19 cellular contexts compared by ENCODE assay signal in genomic region chr3:67876261-67876660, GRCh38.
DNase-seq lines count a peak whose midpoint lies in the region; ATAC-seq and TF ChIP-seq lines count a peak whose summit lies in the region.
"Had no signal": no experiment of that assay in that cellular context is flagged by ENCODE, and none has a peak within 500 bp of the region (broad histone marks: within the 10 kb centered on the region; RNA-seq: fewer than 3 reads in every experiment).

No MANE protein-coding gene starts in this region.

- H3K4me1 ChIP-seq in PC-3 (ENCODE audit: insufficient read depth, low read length), result peaks cover 13% of the 10 kb centered on the region; the same call in 1 of the 2 replicates

- intact Hi-C loops in PC-3 (cut with micrococcal nuclease), result no loop called here

- H3K9me3 ChIP-seq in PC-3 (ENCODE audit: low read length), result no peaks in the 10 kb centered on the region
- H3K9me3 ChIP-seq: SK-N-SH had no signal

- no peak overlapping the region for H2AFZ ChIP-seq in PC-3 (ENCODE audit: low read length)

- CTCF ChIA-PET in PC-3 (lab: Charles Lee), result no interaction called here

- DNase-seq in EL, result peak; percentile 6
- no peak for DNase-seq in PC-3
- DNase-seq in fibroblast of villous mesenchyme (ENCODE audit: low read depth), result peak; percentile 18
- DNase-seq in myocyte (ENCODE audit: low read depth), result peak; percentile 4
- DNase-seq in NCI-H526 treated with DMSO at 0.1 percent for 48 hours (lab: John Stamatoyannopoulos, UW), result no peak
- no peak for DNase-seq in activated CD4-positive, alpha-beta T cell treated with anti-CD3 and anti-CD28 coated beads, Interleukin-2, amount 50 U/mL, for 4 hours
- DNase-seq in GM03348 (ENCODE audit: low spot score), result no peak
- DNase-seq: ACHN, C1 segment of cervical spinal cord, DMS79, IMR-90, NCI-H187, NCI-H2107, NCI-H510A, NCI-H774, OCI-M1, RPMI8226, SHP77 treated with DMSO at 0.1 percent for 48 hours, SK-N-SH had no signal

- H3K79me2 ChIP-seq in PC-3 (ENCODE audit: low read length), result no peaks in the 10 kb centered on the region

- H3K9me2 ChIP-seq in PC-3 (replicated peaks; ENCODE audit: low read length), result no peaks in the 10 kb centered on the region
- H3K9me2 ChIP-seq: SK-N-SH had no signal

- peak overlapping the region; percentile 49 for H3K27ac ChIP-seq in PC-3 (ENCODE audit: low read length)

- no peak overlapping the region for H3K9ac ChIP-seq in PC-3 (ENCODE audit: low read length)
- H3K9ac ChIP-seq: SK-N-SH had no signal

- no peaks in the 10 kb centered on the region for H3K27me3 ChIP-seq in PC-3 (ENCODE audit: low read length)

- POLR2A ChIA-PET in PC-3 (lab: Charles Lee; ENCODE audit: unreplicated experiment), result no interaction called here

- no peaks in the 10 kb centered on the region for H3K36me3 ChIP-seq in PC-3 (ENCODE audit: low read depth, low read length)

- H3K4me3 ChIP-seq in PC-3 (ENCODE audit: low read length) (no peak overlapping the region), fibroblast of villous mesenchyme (ENCODE audit: low read depth, low read length) (no peak overlapping the region)

- ATAC-seq in PC-3, result no peak

- no TSS peak for BruUV-seq in PC-3 (replicated peaks; lab: Mats Ljungman, UMichigan)

- no peaks in the 10 kb centered on the region for H3F3A ChIP-seq in PC-3 (ENCODE audit: low read length, unreplicated experiment)

- no peaks in the 10 kb centered on the region for H4K20me1 ChIP-seq in PC-3 (ENCODE audit: low read length)

- H3K4me2 ChIP-seq in PC-3 (ENCODE audit: low read length), result no peak overlapping the region
- H3K4me2 ChIP-seq: SK-N-SH had no signal

- TF ChIP-seq CTCF in PC-3 (conservative IDR thresholded peaks at IDR 0.05; ENCODE audit: low read depth, low read length), result no peak
- no peak for TF ChIP-seq CTCF in fibroblast of villous mesenchyme (IDR thresholded peaks at IDR 0.05; ENCODE audit: insufficient read depth, low read depth, low read length)

Comparison
In these comparisons a context has a peak if more than half of its experiments do, and no peak if none do; other contexts are left out.
1. DNase-seq: peak in EL (single experiment), fibroblast of villous mesenchyme (single experiment) and myocyte (single experiment); none in PC-3 (single experiment), NCI-H526 treated with DMSO at 0.1 percent for 48 hours (single experiment), activated CD4-positive, alpha-beta T cell treated with anti-CD3 and anti-CD28 coated beads, Interleukin-2, amount 50 U/mL, for 4 hours (0 of 2) and GM03348 (single experiment).